9 cellular contexts compared by ENCODE assay signal in the genomic region with DNA sequence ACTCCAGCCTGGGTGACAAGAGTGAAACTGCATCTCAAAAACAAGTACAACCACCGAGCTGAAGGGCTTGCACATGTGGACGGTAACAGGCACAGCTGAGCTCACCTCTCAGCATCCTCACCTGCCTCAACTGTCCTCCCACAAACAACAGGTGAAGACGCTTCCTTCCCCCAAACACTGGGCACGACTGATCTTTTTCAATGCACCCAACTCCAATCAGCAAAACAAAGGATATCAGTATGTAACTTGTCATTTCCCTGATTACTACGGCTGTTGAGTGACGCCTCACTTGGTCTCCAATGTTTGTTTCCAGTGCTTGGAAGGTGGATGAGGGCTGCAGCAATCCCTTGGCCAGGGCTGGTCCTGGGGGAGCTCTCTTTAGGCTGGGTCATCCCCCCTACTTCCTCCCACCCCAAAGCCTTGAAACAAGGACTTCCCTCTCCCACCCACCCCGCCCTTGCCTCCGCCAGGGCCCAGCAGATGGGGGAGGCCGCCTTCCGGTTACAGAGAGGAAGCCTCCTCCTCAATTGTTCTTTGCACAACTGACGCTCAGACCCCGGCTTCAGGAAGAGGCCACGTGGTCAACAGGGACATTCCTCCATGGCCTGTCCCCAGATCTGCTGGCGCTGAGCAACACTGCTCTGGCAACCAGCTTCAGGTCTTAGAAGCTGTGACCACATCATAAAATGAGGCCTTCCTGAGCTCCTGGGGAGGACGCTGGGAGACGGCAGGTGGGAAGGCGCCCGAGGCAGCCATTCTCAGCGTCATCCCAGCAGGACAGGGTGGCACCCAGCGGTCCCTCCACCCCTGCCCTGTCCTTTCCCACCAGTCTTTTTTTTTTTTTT. TPM values are rescaled to one million over a fixed set of nuclear protein-coding genes. Genes with fewer than 3 reads are reported as not detected.
DNase-seq lines count a peak whose midpoint lies in the region; ATAC-seq, FAIRE-seq and TF ChIP-seq lines count a peak whose summit lies in the region.
"Had no signal": no experiment of that assay in that cellular context is flagged by ENCODE, and none has a peak within 500 bp of the region (broad histone marks: within the 10 kb centered on the region; RNA-seq: fewer than 3 reads in every experiment).

No MANE protein-coding gene starts in this region.

- no peak for TF ChIP-seq POLR2A in erythroblast (IDR thresholded peaks at IDR 0.05; ENCODE audit: low read length)

- TF ChIP-seq CTCF in GM12875 (IDR thresholded peaks at IDR 0.05; ENCODE audit: borderline replicate concordance, insufficient read depth, low read depth, low read length) (no peak), type B pancreatic cell (conservative IDR thresholded peaks at IDR 0.05) (no peak)

- no peak overlapping the region for H3K27ac ChIP-seq in rectal smooth muscle tissue (ENCODE audit: low read depth, low read length)

- H3K4me3 Mint-ChIP-seq in type B pancreatic cell: no peak overlapping the region

- no peak for FAIRE-seq in HTR-8/SVneo (lab: Jason Lieb, UNC)

- H3K9ac ChIP-seq in rectal smooth muscle tissue (ENCODE audit: low read length): peak overlapping the region; percentile 21

- H3K4me3 ChIP-seq in GM12875 (ENCODE audit: low read depth, low read length): peak overlapping the region; percentile 38
- peak overlapping the region; percentile 33 for H3K4me3 ChIP-seq in rectal smooth muscle tissue (ENCODE audit: low read length)

- DNase-seq in T-helper 1 cell: peak in 4 of 5 donors; percentile 31 to 71 (median 37)
- DNase-seq in erythroblast (lab: John Stamatoyannopoulos, UW): peak; percentile 60 to 67
- DNase-seq in type B pancreatic cell (ENCODE audit: extremely low spot score, unreplicated experiment): no peak
- no peak for DNase-seq in HTR-8/SVneo (ENCODE audit: insufficient read length, low spot score)

- ATAC-seq in GM18519 (IDR thresholded peaks at IDR 0.05; ENCODE audit: low FRiP score, unreplicated experiment) (no peak), GM18861 (IDR thresholded peaks at IDR 0.05; ENCODE audit: unreplicated experiment) (no peak)

- no peaks in the 10 kb centered on the region for H3K9me3 Mint-ChIP-seq in type B pancreatic cell
- H3K9me3 Mint-ChIP-seq: neural crest cell had no signal

- H3K4me1 ChIP-seq in rectal smooth muscle tissue (ENCODE audit: control insufficient read depth, insufficient read depth, low read length): no peaks in the 10 kb centered on the region

- peaks cover 4% of the 10 kb centered on the region for H3K27me3 ChIP-seq in rectal smooth muscle tissue (ENCODE audit: control insufficient read depth, insufficient read depth, low read length)

- peaks cover 20% of the 10 kb centered on the region for H3K27me3 Mint-ChIP-seq in type B pancreatic cell

- H3K4me1 Mint-ChIP-seq in type B pancreatic cell (ENCODE audit: unreplicated experiment): peaks cover 4% of the 10 kb centered on the region

- no peaks in the 10 kb centered on the region for H3K36me3 ChIP-seq in rectal smooth muscle tissue (ENCODE audit: control insufficient read depth, insufficient read depth, low read length)

- no peak overlapping the region for H3K27ac Mint-ChIP-seq in type B pancreatic cell

- H3K36me3 Mint-ChIP-seq in type B pancreatic cell: no peaks in the 10 kb centered on the region

RNA-seq across cellular contexts. Expression of a gene that starts 5.9 kb away (rescaled TPM):
- total RNA-seq in type B pancreatic cell (ENCODE audit: low replicate concordance): 0.79 and 1.9 TPM in 2 replicates

RNA-seq across cellular contexts. Expression of a gene that starts 19.1 kb away (rescaled TPM):
- 0.50 and 3.1 TPM in 2 replicates for total RNA-seq in type B pancreatic cell (ENCODE audit: low replicate concordance)

Comparison
In these comparisons a context has a peak if more than half of its experiments do, and no peak if none do; other contexts are left out.
1. DNase-seq: peak in T-helper 1 cell (4 of 5) and erythroblast (2 of 2); none in type B pancreatic cell (single experiment) and HTR-8/SVneo (single experiment).